17 cellular contexts compared by ENCODE assay signal in genomic region chr3:134768845-134769244, GRCh38. TPM values are rescaled to one million over a fixed set of nuclear protein-coding genes. Genes with fewer than 3 reads are reported as not detected.
DNase-seq lines count a peak whose midpoint lies in the region; ATAC-seq and TF ChIP-seq lines count a peak whose summit lies in the region.
"Had no signal": no experiment of that assay in that cellular context is flagged by ENCODE, and none has a peak within 500 bp of the region (broad histone marks: within the 10 kb centered on the region; RNA-seq: fewer than 3 reads in every experiment).

No MANE protein-coding gene starts in this region.

- peak; percentile 41 for ATAC-seq in upper lobe of right lung
- ATAC-seq: A549 had no signal

- no peak overlapping the region for H3K4me3 Mint-ChIP-seq in neural crest cell
- no peak overlapping the region for H3K4me3 Mint-ChIP-seq in activated naive CD8-positive, alpha-beta T cell treated with anti-CD3 and anti-CD28 coated beads for 36 hours
- H3K4me3 Mint-ChIP-seq: CD4-positive, alpha-beta T cell; H9 had no signal

- no TSS peak for BruUV-seq in PC-9 (replicated peaks; lab: Mats Ljungman, UMichigan)

- peak overlapping the region; percentile 69 for H3K27ac Mint-ChIP-seq in neural crest cell (ENCODE audit: unreplicated experiment)
- H3K27ac Mint-ChIP-seq in activated naive CD8-positive, alpha-beta T cell treated with anti-CD3 and anti-CD28 coated beads for 36 hours: no peak overlapping the region
- H3K27ac Mint-ChIP-seq: CD4-positive, alpha-beta T cell; H9 had no signal

- no peaks in the 10 kb centered on the region for H3K36me3 Mint-ChIP-seq in neural crest cell (ENCODE audit: low read depth)
- no peaks in the 10 kb centered on the region for H3K36me3 Mint-ChIP-seq in activated naive CD8-positive, alpha-beta T cell treated with anti-CD3 and anti-CD28 coated beads for 36 hours

- H3K36me3 ChIP-seq in upper lobe of right lung (no peaks in the 10 kb centered on the region), PC-9 (ENCODE audit: low read depth) (no peaks in the 10 kb centered on the region)

- H3K9me3 Mint-ChIP-seq in neural crest cell: no peaks in the 10 kb centered on the region
- H3K9me3 Mint-ChIP-seq in activated naive CD8-positive, alpha-beta T cell treated with anti-CD3 and anti-CD28 coated beads for 36 hours: no peaks in the 10 kb centered on the region
- H3K9me3 Mint-ChIP-seq: CD4-positive, alpha-beta T cell; H9 had no signal

- H3K4me2 ChIP-seq in PC-9: no peak overlapping the region
- H3K4me2 ChIP-seq: A549 had no signal

- H2AFZ ChIP-seq in PC-9: no peak overlapping the region

- H3K27me3 ChIP-seq in upper lobe of right lung: no peaks in the 10 kb centered on the region
- peaks cover 17% of the 10 kb centered on the region; the same call in 1 of the 2 replicates for H3K27me3 ChIP-seq in PC-9 (ENCODE audit: insufficient read depth, low read depth)

- no peaks in the 10 kb centered on the region for H3K4me1 ChIP-seq in upper lobe of right lung
- H3K4me1 ChIP-seq in PC-9 (replicated peaks; ENCODE audit: insufficient read depth): no peaks in the 10 kb centered on the region
- H3K4me1 ChIP-seq: A549 had no signal

- H3K27ac ChIP-seq in upper lobe of right lung (no peak overlapping the region), PC-9 (no peak overlapping the region)
- H3K27ac ChIP-seq: 22Rv1, A549, C4-2B had no signal

- no peaks in the 10 kb centered on the region for H3K9me3 ChIP-seq in upper lobe of right lung
- H3K9me3 ChIP-seq in PC-9 (ENCODE audit: insufficient read depth, low read depth): no peaks in the 10 kb centered on the region
- H3K9me3 ChIP-seq: A549, Caco-2 had no signal

- POLR2A ChIA-PET in PC-9 (lab: Charles Lee; ENCODE audit: unreplicated experiment): no interaction called here

- CTCF ChIA-PET in PC-9 (lab: Charles Lee): no interaction called here

- no peak for TF ChIP-seq CTCF in neural crest cell (conservative IDR thresholded peaks at IDR 0.05)
- TF ChIP-seq CTCF in upper lobe of right lung (IDR thresholded peaks at IDR 0.05): no peak
- no peak for TF ChIP-seq CTCF in PC-9 (conservative IDR thresholded peaks at IDR 0.05)

- no peaks in the 10 kb centered on the region for H4K20me1 ChIP-seq in PC-9 (ENCODE audit: insufficient read depth)

- DNase-seq in DMS53 (lab: John Stamatoyannopoulos, UW) (peak; percentile 5), DMS53 treated with DMSO at 0.1 percent for 48 hours (lab: John Stamatoyannopoulos, UW; ENCODE audit: unreplicated experiment) (no peak), left kidney (ENCODE audit: low read depth, low spot score) (peak; percentile 15), neural crest cell (ENCODE audit: low read depth, low spot score) (no peak), upper lobe of right lung (no peak), NCI-H1436 treated with DMSO at 0.1 percent for 48 hours (lab: John Stamatoyannopoulos, UW) (no peak), PC-9 (no peak)
- DNase-seq in activated naive CD8-positive, alpha-beta T cell treated with anti-CD3 and anti-CD28 coated beads for 36 hours: no peak
- DNase-seq: AML-193; CD4-positive, alpha-beta T cell; DMS79 treated with DMSO at 0.1 percent for 48 hours; GF-D8; H9 had no signal

- H3K4me3 ChIP-seq in upper lobe of right lung (no peak overlapping the region), PC-9 (no peak overlapping the region)
- H3K4me3 ChIP-seq: A549 had no signal

- H3K27me3 Mint-ChIP-seq in neural crest cell (ENCODE audit: low read depth): no peaks in the 10 kb centered on the region
- H3K27me3 Mint-ChIP-seq in activated naive CD8-positive, alpha-beta T cell treated with anti-CD3 and anti-CD28 coated beads for 36 hours: peaks cover 4% of the 10 kb centered on the region
- H3K27me3 Mint-ChIP-seq: CD4-positive, alpha-beta T cell had no signal

- no peaks in the 10 kb centered on the region for H3K79me2 ChIP-seq in PC-9 (ENCODE audit: low read depth)

- no peaks in the 10 kb centered on the region for H3K4me1 Mint-ChIP-seq in neural crest cell
- no peaks in the 10 kb centered on the region for H3K4me1 Mint-ChIP-seq in activated naive CD8-positive, alpha-beta T cell treated with anti-CD3 and anti-CD28 coated beads for 36 hours
- H3K4me1 Mint-ChIP-seq: H9 had no signal

- intact Hi-C loops in upper lobe of right lung (cut with DNase I) (no loop called here), PC-9 (cut with micrococcal nuclease; ENCODE audit: unreplicated experiment) (no loop called here)

- H3F3A ChIP-seq in PC-9 (ENCODE audit: insufficient read depth, low read depth): no peaks in the 10 kb centered on the region

- no peaks in the 10 kb centered on the region for H3K9me2 ChIP-seq in PC-9 (ENCODE audit: insufficient read depth)

RNA-seq across cellular contexts. Expression of gene EPHB1, which starts 26.2 kb away (rescaled TPM):
- 12.5 and 13.7 TPM in 2 replicates for total RNA-seq in neural crest cell
- total RNA-seq in upper lobe of right lung: 1.6 TPM
- 0.15 TPM in 1 of 2 replicates, not detected in the other for total RNA-seq in PC-9 (2021)
- total RNA-seq in activated naive CD8-positive, alpha-beta T cell treated with anti-CD3 and anti-CD28 coated beads for 36 hours: not detected

Comparison
In these comparisons a context has a peak if more than half of its experiments do, and no peak if none do; other contexts are left out.
1. DNase-seq: peak in DMS53 (single experiment) and left kidney (single experiment); none in DMS53 treated with DMSO at 0.1 percent for 48 hours (single experiment), neural crest cell (single experiment), upper lobe of right lung (single experiment), NCI-H1436 treated with DMSO at 0.1 percent for 48 hours (single experiment), PC-9 (0 of 2) and activated naive CD8-positive, alpha-beta T cell treated with anti-CD3 and anti-CD28 coated beads for 36 hours (single experiment).